In the genomic region with DNA sequence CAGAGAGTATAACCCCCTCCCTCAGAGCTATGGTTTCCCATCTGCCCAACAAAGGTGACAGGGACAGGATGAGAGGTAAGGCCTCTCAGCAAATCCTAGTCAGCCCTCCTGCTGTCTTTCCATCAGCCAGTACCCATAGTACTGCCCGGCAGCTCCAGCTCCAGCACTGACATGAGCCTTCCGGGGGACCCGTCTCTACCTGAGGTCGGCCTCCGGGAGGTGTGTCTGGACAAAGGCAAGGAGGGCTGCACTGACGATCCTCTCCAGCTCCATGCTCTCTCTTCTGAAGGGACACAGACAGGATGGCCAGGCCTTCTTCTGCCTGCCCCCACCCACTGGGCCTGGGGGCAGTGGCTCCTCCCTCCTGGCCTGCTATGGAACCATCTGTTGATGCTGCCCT, we compare ENCODE assay signal across 1 cellular context.
TF ChIP-seq lines count a peak whose summit lies in the region.

No MANE protein-coding gene starts in this region.

TF ChIP-seq in GM12878, 131 proteins besides CTCF, POLR2A, EP300 and RAD21:
- TF ChIP-seq POLR2AphosphoS5 (IDR thresholded peaks at IDR 0.05; ENCODE audit: low read length) = peak; percentile 25; the same call in 1 of the 2 replicates
- no peak for TF ChIP-seq NRF1 (conservative IDR thresholded peaks at IDR 0.05; ENCODE audit: low read depth, low read length)
TF ChIP-seq in GM12878: peak in this region for 1.
